ENCODE assay signal across 8 cellular contexts in genomic region chr16:24728891-24729242, GRCh38. TPM values are rescaled to one million over a fixed set of nuclear protein-coding genes. Genes with fewer than 3 reads are reported as not detected.
DNase-seq lines count a peak whose midpoint lies in the region; ATAC-seq, FAIRE-seq and TF ChIP-seq lines count a peak whose summit lies in the region.

No MANE protein-coding gene starts in this region.

- TF ChIP-seq EP300 in suprapubic skin (IDR thresholded peaks at IDR 0.05) = no peak

- H3K9ac ChIP-seq in kidney (ENCODE audit: low read length in 2 of 2) = peak overlapping the region; percentile 54 to 82

- peaks cover 11 to 17% of the 10 kb centered on the region in 2 donors for H3K4me1 ChIP-seq in kidney (ENCODE audit: control insufficient read depth in 1 of 2, insufficient read depth in 1 of 2, low read depth in 1 of 2, low read length in 2 of 2)
- peaks cover 23% of the 10 kb centered on the region for H3K4me1 ChIP-seq in suprapubic skin

- no peak for DNase-seq in AG04450 (ENCODE audit: low read depth, low spot score)
- DNase-seq in H7 = no peak
- no peak for DNase-seq in activated naive CD4-positive, alpha-beta T cell treated with anti-CD3 and anti-CD28 coated beads, Interleukin-2, amount 50 U/mL, for 72 hours (ENCODE audit: low spot score in 2 of 2)
- DNase-seq in kidney = no peak
- DNase-seq in suprapubic skin (ENCODE audit: low spot score in 2 of 2) = no peak
- DNase-seq in DMS79 (lab: John Stamatoyannopoulos, UW) = no peak
- DNase-seq in cerebellum (ENCODE audit: low spot score) = no peak

- peak overlapping the region; percentile 91 for H3K27ac ChIP-seq in AG04450 (ENCODE audit: low read depth, low read length)
- H3K27ac ChIP-seq in kidney (ENCODE audit: low read depth in 2 of 2, low read length in 2 of 2) = peak overlapping the region; percentile 96 to 97
- peak overlapping the region; percentile 96 for H3K27ac ChIP-seq in suprapubic skin

- no peak for FAIRE-seq in kidney (lab: Jason Lieb, UNC)

- WGBS in suprapubic skin = 6% methylated on average over 8 of the region's 8 CpGs

- TF ChIP-seq POLR2A in suprapubic skin (IDR thresholded peaks at IDR 0.05) = no peak

- intact Hi-C loops in kidney (cut with DNase I) = no loop called here

- H3K9me3 ChIP-seq in AG04450 (ENCODE audit: control insufficient read depth, insufficient read depth, low read length) (no peaks in the 10 kb centered on the region; the same call in 1 of the 2 replicates), kidney (ENCODE audit: control insufficient read depth in 1 of 2, low read length in 2 of 2) (no peaks in the 10 kb centered on the region), suprapubic skin (no peaks in the 10 kb centered on the region)

- H3K36me3 ChIP-seq in H7 (replicated peaks; ENCODE audit: control insufficient read depth, insufficient read depth, low read length) = peaks cover 7% of the 10 kb centered on the region
- H3K36me3 ChIP-seq in kidney (ENCODE audit: control insufficient read depth in 1 of 2, insufficient read depth in 2 of 2, low read length in 2 of 2) = no peaks in the 10 kb centered on the region
- H3K36me3 ChIP-seq in suprapubic skin = peaks cover 3% of the 10 kb centered on the region

- ATAC-seq in activated naive CD4-positive, alpha-beta T cell treated with anti-CD3 and anti-CD28 coated beads, Interleukin-2, amount 50 U/mL, for 72 hours = no peak
- ATAC-seq in HG03565 (IDR thresholded peaks at IDR 0.05; ENCODE audit: unreplicated experiment) = no peak

- no peak for TF ChIP-seq CTCF in AG04450 (IDR thresholded peaks at IDR 0.05; ENCODE audit: low read depth, low read length)
- TF ChIP-seq CTCF in kidney (IDR thresholded peaks at IDR 0.05; ENCODE audit: borderline replicate concordance, extremely low read depth, insufficient read depth) = no peak
- TF ChIP-seq CTCF in suprapubic skin (IDR thresholded peaks at IDR 0.05) = no peak

- peak overlapping the region; percentile 95 to 96 for H3K27ac Mint-ChIP-seq in activated naive CD4-positive, alpha-beta T cell treated with anti-CD3 and anti-CD28 coated beads, Interleukin-2, amount 50 U/mL, for 72 hours

- H3K27me3 ChIP-seq in AG04450 (ENCODE audit: control insufficient read depth, insufficient read depth, low read length) (no peaks in the 10 kb centered on the region), H7 (ENCODE audit: control insufficient read depth, insufficient read depth, low read length) (no peaks in the 10 kb centered on the region), suprapubic skin (no peaks in the 10 kb centered on the region)

- H3K4me3 ChIP-seq in AG04450 (ENCODE audit: low read depth, low read length) (peak overlapping the region; percentile 87), H7 (ENCODE audit: insufficient read depth, low read depth, low read length) (peak overlapping the region; percentile 75), kidney (ENCODE audit: low read length in 2 of 2) (peak overlapping the region; percentile 80 to 81), suprapubic skin (peak overlapping the region; percentile 80)

- CTCF ChIA-PET in AG04450 (lab: Charles Lee) = interaction anchor here (0.5 to 1.0 kb wide), 2 partner anchors 21 to 116 kb away, joined by 3 to 11 read pairs; no protein-coding TSS in a partner anchor

- POLR2A ChIA-PET in AG04450 (lab: Yijun Ruan, JAX) = no interaction called here

- H3K36me3 Mint-ChIP-seq in activated naive CD4-positive, alpha-beta T cell treated with anti-CD3 and anti-CD28 coated beads, Interleukin-2, amount 50 U/mL, for 72 hours = peaks cover 20 to 33% of the 10 kb centered on the region in 2 donors

- H3K9me3 Mint-ChIP-seq in activated naive CD4-positive, alpha-beta T cell treated with anti-CD3 and anti-CD28 coated beads, Interleukin-2, amount 50 U/mL, for 72 hours = no peaks in the 10 kb centered on the region

RNA-seq across cellular contexts. Expression of gene TNRC6A, which starts 0.6 kb away (rescaled TPM):
- polyA plus RNA-seq in AG04450 (2011; rRNA removed) (62.7 and 76.2 TPM in 2 replicates), kidney (ENCODE audit: insufficient read depth, low read depth, low replicate concordance) (8.0 TPM)
- polyA minus RNA-seq in AG04450 (2011; rRNA and poly(A)+ RNA removed) = 136 and 139 TPM in 2 replicates
- 37.3 and 41.7 TPM in 2 replicates for total RNA-seq in H7 (2014; rRNA removed; shearing (Covaris generic))
- total RNA-seq in activated naive CD4-positive, alpha-beta T cell treated with anti-CD3 and anti-CD28 coated beads, Interleukin-2, amount 50 U/mL, for 72 hours = 10 to 100 TPM; 41.2 to 50.5 TPM
- total RNA-seq in kidney (61.9 TPM), suprapubic skin (100 to 1,000 TPM in 1 of 4 donors, 10 to 100 TPM in 3; 26.3 to 120 (median 49.2) TPM), cerebellum (119 TPM)
